In the genomic region with DNA sequence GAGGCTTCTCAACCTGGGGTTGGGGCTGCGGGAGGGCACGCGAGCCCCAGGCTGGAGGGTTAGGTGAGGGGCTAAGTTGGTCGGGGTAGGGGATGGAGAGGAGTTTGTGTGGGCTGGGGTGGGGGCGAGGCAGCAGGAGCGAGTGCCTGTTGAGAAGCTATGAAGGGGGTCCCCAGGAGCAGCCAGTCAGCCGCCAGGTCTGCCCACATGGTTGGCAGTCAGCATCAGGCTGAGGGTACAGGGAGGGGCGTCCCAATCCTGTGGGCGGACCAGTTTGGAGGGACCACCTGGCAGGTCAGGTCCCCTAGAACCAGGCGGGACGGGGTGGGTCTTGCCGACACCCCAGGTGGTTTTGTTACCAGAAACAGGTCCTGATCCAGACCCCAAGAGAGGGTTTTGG, we compare ENCODE assay signal across 1 cellular context.
TF ChIP-seq lines count a peak whose summit lies in the region.

No MANE protein-coding gene starts in this region.

TF ChIP-seq in WTC11, 78 proteins besides CTCF, POLR2A, EP300 and RAD21 (continued from another document):
- TF ChIP-seq, protein P1, sequence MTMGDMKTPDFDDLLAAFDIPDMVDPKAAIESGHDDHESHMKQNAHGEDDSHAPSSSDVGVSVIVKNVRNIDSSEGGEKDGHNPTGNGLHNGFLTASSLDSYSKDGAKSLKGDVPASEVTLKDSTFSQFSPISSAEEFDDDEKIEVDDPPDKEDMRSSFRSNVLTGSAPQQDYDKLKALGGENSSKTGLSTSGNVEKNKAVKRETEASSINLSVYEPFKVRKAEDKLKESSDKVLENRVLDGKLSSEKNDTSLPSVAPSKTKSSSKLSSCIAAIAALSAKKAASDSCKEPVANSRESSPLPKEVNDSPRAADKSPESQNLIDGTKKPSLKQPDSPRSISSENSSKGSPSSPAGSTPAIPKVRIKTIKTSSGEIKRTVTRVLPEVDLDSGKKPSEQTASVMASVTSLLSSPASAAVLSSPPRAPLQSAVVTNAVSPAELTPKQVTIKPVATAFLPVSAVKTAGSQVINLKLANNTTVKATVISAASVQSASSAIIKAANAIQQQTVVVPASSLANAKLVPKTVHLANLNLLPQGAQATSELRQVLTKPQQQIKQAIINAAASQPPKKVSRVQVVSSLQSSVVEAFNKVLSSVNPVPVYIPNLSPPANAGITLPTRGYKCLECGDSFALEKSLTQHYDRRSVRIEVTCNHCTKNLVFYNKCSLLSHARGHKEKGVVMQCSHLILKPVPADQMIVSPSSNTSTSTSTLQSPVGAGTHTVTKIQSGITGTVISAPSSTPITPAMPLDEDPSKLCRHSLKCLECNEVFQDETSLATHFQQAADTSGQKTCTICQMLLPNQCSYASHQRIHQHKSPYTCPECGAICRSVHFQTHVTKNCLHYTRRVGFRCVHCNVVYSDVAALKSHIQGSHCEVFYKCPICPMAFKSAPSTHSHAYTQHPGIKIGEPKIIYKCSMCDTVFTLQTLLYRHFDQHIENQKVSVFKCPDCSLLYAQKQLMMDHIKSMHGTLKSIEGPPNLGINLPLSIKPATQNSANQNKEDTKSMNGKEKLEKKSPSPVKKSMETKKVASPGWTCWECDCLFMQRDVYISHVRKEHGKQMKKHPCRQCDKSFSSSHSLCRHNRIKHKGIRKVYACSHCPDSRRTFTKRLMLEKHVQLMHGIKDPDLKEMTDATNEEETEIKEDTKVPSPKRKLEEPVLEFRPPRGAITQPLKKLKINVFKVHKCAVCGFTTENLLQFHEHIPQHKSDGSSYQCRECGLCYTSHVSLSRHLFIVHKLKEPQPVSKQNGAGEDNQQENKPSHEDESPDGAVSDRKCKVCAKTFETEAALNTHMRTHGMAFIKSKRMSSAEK (CRISPR knock-in tag; IDR thresholded peaks at IDR 0.05; ENCODE audit: borderline replicate concordance): no peak
- TF ChIP-seq TP53 (CRISPR knock-in tag; IDR thresholded peaks at IDR 0.05) (no peak), ZNF263 (CRISPR knock-in tag; IDR thresholded peaks at IDR 0.05; ENCODE audit: low read depth) (no peak), TCF7 (CRISPR knock-in tag; IDR thresholded peaks at IDR 0.05; ENCODE audit: low read depth) (no peak), ATF1 (CRISPR knock-in tag; IDR thresholded peaks at IDR 0.05) (no peak), CREB1 (CRISPR knock-in tag; IDR thresholded peaks at IDR 0.05) (no peak), ETV6 (CRISPR knock-in tag; IDR thresholded peaks at IDR 0.05) (no peak), RORB (CRISPR knock-in tag; IDR thresholded peaks at IDR 0.05) (no peak), NR1H2 (CRISPR knock-in tag; IDR thresholded peaks at IDR 0.05) (no peak), ZNF671 (CRISPR knock-in tag; IDR thresholded peaks at IDR 0.05) (no peak), ZNF121 (CRISPR knock-in tag; IDR thresholded peaks at IDR 0.05) (no peak)
- TF ChIP-seq, protein P2, sequence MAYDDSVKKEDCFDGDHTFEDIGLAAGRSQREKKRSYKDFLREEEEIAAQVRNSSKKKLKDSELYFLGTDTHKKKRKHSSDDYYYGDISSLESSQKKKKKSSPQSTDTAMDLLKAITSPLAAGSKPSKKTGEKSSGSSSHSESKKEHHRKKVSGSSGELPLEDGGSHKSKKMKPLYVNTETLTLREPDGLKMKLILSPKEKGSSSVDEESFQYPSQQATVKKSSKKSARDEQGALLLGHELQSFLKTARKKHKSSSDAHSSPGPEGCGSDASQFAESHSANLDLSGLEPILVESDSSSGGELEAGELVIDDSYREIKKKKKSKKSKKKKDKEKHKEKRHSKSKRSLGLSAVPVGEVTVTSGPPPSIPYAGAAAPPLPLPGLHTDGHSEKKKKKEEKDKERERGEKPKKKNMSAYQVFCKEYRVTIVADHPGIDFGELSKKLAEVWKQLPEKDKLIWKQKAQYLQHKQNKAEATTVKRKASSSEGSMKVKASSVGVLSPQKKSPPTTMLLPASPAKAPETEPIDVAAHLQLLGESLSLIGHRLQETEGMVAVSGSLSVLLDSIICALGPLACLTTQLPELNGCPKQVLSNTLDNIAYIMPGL (CRISPR knock-in tag; IDR thresholded peaks at IDR 0.05): no peak
- TF ChIP-seq, protein P3, sequence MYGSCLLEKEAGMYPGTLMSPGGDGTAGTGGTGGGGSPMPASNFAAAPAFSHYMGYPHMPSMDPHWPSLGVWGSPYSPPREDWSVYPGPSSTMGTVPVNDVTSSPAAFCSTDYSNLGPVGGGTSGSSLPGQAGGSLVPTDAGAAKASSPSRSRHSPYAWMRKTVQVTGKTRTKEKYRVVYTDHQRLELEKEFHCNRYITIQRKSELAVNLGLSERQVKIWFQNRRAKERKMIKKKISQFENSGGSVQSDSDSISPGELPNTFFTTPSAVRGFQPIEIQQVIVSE (CRISPR knock-in tag; IDR thresholded peaks at IDR 0.05; ENCODE audit: borderline replicate concordance): no peak
- TF ChIP-seq, protein P4, sequence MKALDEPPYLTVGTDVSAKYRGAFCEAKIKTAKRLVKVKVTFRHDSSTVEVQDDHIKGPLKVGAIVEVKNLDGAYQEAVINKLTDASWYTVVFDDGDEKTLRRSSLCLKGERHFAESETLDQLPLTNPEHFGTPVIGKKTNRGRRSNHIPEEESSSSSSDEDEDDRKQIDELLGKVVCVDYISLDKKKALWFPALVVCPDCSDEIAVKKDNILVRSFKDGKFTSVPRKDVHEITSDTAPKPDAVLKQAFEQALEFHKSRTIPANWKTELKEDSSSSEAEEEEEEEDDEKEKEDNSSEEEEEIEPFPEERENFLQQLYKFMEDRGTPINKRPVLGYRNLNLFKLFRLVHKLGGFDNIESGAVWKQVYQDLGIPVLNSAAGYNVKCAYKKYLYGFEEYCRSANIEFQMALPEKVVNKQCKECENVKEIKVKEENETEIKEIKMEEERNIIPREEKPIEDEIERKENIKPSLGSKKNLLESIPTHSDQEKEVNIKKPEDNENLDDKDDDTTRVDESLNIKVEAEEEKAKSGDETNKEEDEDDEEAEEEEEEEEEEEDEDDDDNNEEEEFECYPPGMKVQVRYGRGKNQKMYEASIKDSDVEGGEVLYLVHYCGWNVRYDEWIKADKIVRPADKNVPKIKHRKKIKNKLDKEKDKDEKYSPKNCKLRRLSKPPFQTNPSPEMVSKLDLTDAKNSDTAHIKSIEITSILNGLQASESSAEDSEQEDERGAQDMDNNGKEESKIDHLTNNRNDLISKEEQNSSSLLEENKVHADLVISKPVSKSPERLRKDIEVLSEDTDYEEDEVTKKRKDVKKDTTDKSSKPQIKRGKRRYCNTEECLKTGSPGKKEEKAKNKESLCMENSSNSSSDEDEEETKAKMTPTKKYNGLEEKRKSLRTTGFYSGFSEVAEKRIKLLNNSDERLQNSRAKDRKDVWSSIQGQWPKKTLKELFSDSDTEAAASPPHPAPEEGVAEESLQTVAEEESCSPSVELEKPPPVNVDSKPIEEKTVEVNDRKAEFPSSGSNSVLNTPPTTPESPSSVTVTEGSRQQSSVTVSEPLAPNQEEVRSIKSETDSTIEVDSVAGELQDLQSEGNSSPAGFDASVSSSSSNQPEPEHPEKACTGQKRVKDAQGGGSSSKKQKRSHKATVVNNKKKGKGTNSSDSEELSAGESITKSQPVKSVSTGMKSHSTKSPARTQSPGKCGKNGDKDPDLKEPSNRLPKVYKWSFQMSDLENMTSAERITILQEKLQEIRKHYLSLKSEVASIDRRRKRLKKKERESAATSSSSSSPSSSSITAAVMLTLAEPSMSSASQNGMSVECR (CRISPR knock-in tag; IDR thresholded peaks at IDR 0.05; ENCODE audit: borderline replicate concordance): no peak
